26 cellular contexts compared by ENCODE assay signal in genomic region chr3:42116466-42116865, GRCh38. TPM values are rescaled to one million over a fixed set of nuclear protein-coding genes. Genes with fewer than 3 reads are reported as not detected.
DNase-seq lines count a peak whose midpoint lies in the region; ATAC-seq, FAIRE-seq and TF ChIP-seq lines count a peak whose summit lies in the region.
"Had no signal": no experiment of that assay in that cellular context is flagged by ENCODE, and none has a peak within 500 bp of the region (broad histone marks: within the 10 kb centered on the region; RNA-seq: fewer than 3 reads in every experiment).

No MANE protein-coding gene starts in this region.

- no peaks in the 10 kb centered on the region for H3K36me3 Mint-ChIP-seq in activated naive CD8-positive, alpha-beta T cell treated with anti-CD3 and anti-CD28 coated beads, Interleukin-2, amount 10 ng/mL, durations not matched to agents 7 days and 5 days
- H3K36me3 Mint-ChIP-seq in activated naive CD8-positive, alpha-beta T cell treated with anti-CD3 and anti-CD28 coated beads, Interleukin-2, amount 50 U/mL, for 24 hours (ENCODE audit: low read depth), result peaks cover 1% of the 10 kb centered on the region
- peaks cover 7% of the 10 kb centered on the region for H3K36me3 Mint-ChIP-seq in astrocyte (ENCODE audit: low read depth, unreplicated experiment)
- H3K36me3 Mint-ChIP-seq in naive B cell, result no peaks in the 10 kb centered on the region
- H3K36me3 Mint-ChIP-seq in type B pancreatic cell, result no peaks in the 10 kb centered on the region
- H3K36me3 Mint-ChIP-seq in activated CD8-positive, alpha-beta T cell treated with anti-CD3 and anti-CD28 coated beads for 36 hours (ENCODE audit: low read depth), result no peaks in the 10 kb centered on the region

- H4K20me1 ChIP-seq in astrocyte (ENCODE audit: insufficient read depth, low read length), result peaks cover 44% of the 10 kb centered on the region

- H3K4me1 Mint-ChIP-seq in activated naive CD8-positive, alpha-beta T cell treated with anti-CD3 and anti-CD28 coated beads, Interleukin-2, amount 10 ng/mL, durations not matched to agents 7 days and 5 days, result peaks cover 16% of the 10 kb centered on the region
- H3K4me1 Mint-ChIP-seq in activated naive CD8-positive, alpha-beta T cell treated with anti-CD3 and anti-CD28 coated beads, Interleukin-2, amount 50 U/mL, for 24 hours, result peaks cover 23% of the 10 kb centered on the region
- H3K4me1 Mint-ChIP-seq in astrocyte (ENCODE audit: low read depth, unreplicated experiment) (peaks cover 44% of the 10 kb centered on the region), naive B cell (peaks cover 52 to 79% (median 76%) of the 10 kb centered on the region in 3 donors), type B pancreatic cell (ENCODE audit: unreplicated experiment) (peaks cover 22% of the 10 kb centered on the region)
- peaks cover 15% of the 10 kb centered on the region for H3K4me1 Mint-ChIP-seq in activated CD8-positive, alpha-beta T cell treated with anti-CD3 and anti-CD28 coated beads for 36 hours (ENCODE audit: low read depth)

- ATAC-seq in activated naive CD8-positive, alpha-beta T cell treated with anti-CD3 and anti-CD28 coated beads, Interleukin-2, amount 10 ng/mL, durations not matched to agents 7 days and 5 days (ENCODE audit: low read depth), result no peak
- no peak for ATAC-seq in activated naive CD8-positive, alpha-beta T cell treated with anti-CD3 and anti-CD28 coated beads, Interleukin-2, amount 50 U/mL, for 24 hours
- no peak for ATAC-seq in naive B cell (ENCODE audit: low read depth in 2 of 2)
- ATAC-seq in activated CD8-positive, alpha-beta T cell treated with anti-CD3 and anti-CD28 coated beads for 36 hours, result no peak
- ATAC-seq: stimulated activated naive CD8-positive, alpha-beta T cell treated with anti-CD3 and anti-CD28 coated beads, Interleukin-15, Interleukin-2, amounts not matched to agents 100 U/mL and 50 U/mL, for 24 hours had no signal

- H3K27ac Mint-ChIP-seq in activated naive CD8-positive, alpha-beta T cell treated with anti-CD3 and anti-CD28 coated beads, Interleukin-2, amount 10 ng/mL, durations not matched to agents 7 days and 5 days, result no peak overlapping the region
- no peak overlapping the region for H3K27ac Mint-ChIP-seq in activated naive CD8-positive, alpha-beta T cell treated with anti-CD3 and anti-CD28 coated beads, Interleukin-2, amount 50 U/mL, for 24 hours
- peak overlapping the region; percentile 97 for H3K27ac Mint-ChIP-seq in astrocyte (ENCODE audit: unreplicated experiment)
- peak overlapping the region in 4 of 6 donors; percentile 56 to 92 (median 83) for H3K27ac Mint-ChIP-seq in naive B cell
- peak overlapping the region; percentile 45 for H3K27ac Mint-ChIP-seq in type B pancreatic cell
- H3K27ac Mint-ChIP-seq in activated CD8-positive, alpha-beta T cell treated with anti-CD3 and anti-CD28 coated beads for 36 hours, result no peak overlapping the region
- H3K27ac Mint-ChIP-seq: activated B cell treated with CpG ODN at 0.5 μM for 24 hours, neural progenitor cell, progenitor cell of endocrine pancreas had no signal

- peak; percentile 3 for DNase-seq in activated naive CD8-positive, alpha-beta T cell treated with anti-CD3 and anti-CD28 coated beads, Interleukin-2, amount 10 ng/mL, durations not matched to agents 7 days and 5 days
- DNase-seq in activated naive CD8-positive, alpha-beta T cell treated with anti-CD3 and anti-CD28 coated beads, Interleukin-2, amount 50 U/mL, for 24 hours, result no peak
- DNase-seq in astrocyte (ENCODE audit: low read depth), result peak; percentile 57
- no peak for DNase-seq in naive B cell
- DNase-seq in type B pancreatic cell (ENCODE audit: extremely low spot score, unreplicated experiment), result no peak
- DNase-seq in activated CD8-positive, alpha-beta T cell treated with anti-CD3 and anti-CD28 coated beads for 36 hours, result no peak
- DNase-seq in NCI-H345 treated with DMSO at 0.1 percent for 48 hours (lab: John Stamatoyannopoulos, UW; ENCODE audit: unreplicated experiment), result no peak
- no peak for DNase-seq in urothelium cell line (ENCODE audit: low spot score)
- DNase-seq: activated B cell treated with CpG ODN at 0.5 μM for 24 hours; activated CD4-positive, alpha-beta T cell treated with anti-CD3 and anti-CD28 coated beads, Interleukin-2, amount 50 U/mL, for 48 hours; activated T-cell treated with anti-CD3 and anti-CD28 coated beads for 4 hours; amniotic stem cell; COR-L47; cortex of kidney; NCI-H1092; NCI-H2081 treated with DMSO at 0.1 percent for 48 hours; NCI-H510A; stimulated activated CD4-positive, alpha-beta T cell treated with anti-CD3 and anti-CD28 coated beads, Interleukin-2, amount 100 ng/mL, for 48 hours; stimulated activated naive CD8-positive, alpha-beta T cell treated with anti-CD3 and anti-CD28 coated beads, Interleukin-15, Interleukin-2, amounts not matched to agents 100 U/mL and 50 U/mL, for 24 hours had no signal

- H3K4me3 Mint-ChIP-seq in activated naive CD8-positive, alpha-beta T cell treated with anti-CD3 and anti-CD28 coated beads, Interleukin-2, amount 10 ng/mL, durations not matched to agents 7 days and 5 days, result no peak overlapping the region
- no peak overlapping the region for H3K4me3 Mint-ChIP-seq in activated naive CD8-positive, alpha-beta T cell treated with anti-CD3 and anti-CD28 coated beads, Interleukin-2, amount 50 U/mL, for 24 hours
- peak overlapping the region; percentile 24 for H3K4me3 Mint-ChIP-seq in astrocyte (ENCODE audit: unreplicated experiment)
- H3K4me3 Mint-ChIP-seq in naive B cell, result no peak overlapping the region
- H3K4me3 Mint-ChIP-seq in type B pancreatic cell, result no peak overlapping the region
- H3K4me3 Mint-ChIP-seq in activated CD8-positive, alpha-beta T cell treated with anti-CD3 and anti-CD28 coated beads for 36 hours, result no peak overlapping the region
- H3K4me3 Mint-ChIP-seq: activated B cell treated with CpG ODN at 0.5 μM for 24 hours, neural progenitor cell had no signal

- H3K27me3 ChIP-seq in astrocyte (ENCODE audit: insufficient read depth, low read length), result no peaks in the 10 kb centered on the region
- H3K27me3 ChIP-seq: BE2C, heart left ventricle, neural progenitor cell, tibial artery had no signal

- H3K27ac ChIP-seq in astrocyte (ENCODE audit: low read depth, low read length), result no peak overlapping the region
- H3K27ac ChIP-seq: neural progenitor cell, SK-N-MC had no signal

- intact Hi-C loops in activated CD8-positive, alpha-beta T cell treated with anti-CD3 and anti-CD28 coated beads for 36 hours (cut with micrococcal nuclease), result loop anchor here (5.0 kb wide), 1 partner anchor 76 kb away; no protein-coding TSS in a partner anchor

- FAIRE-seq in astrocyte (lab: Jason Lieb, UNC) (no peak), urothelium cell line (lab: Jason Lieb, UNC) (no peak)
- FAIRE-seq: endometrium had no signal

- H3K4me1 ChIP-seq in astrocyte (ENCODE audit: insufficient read depth, low read length), result peaks cover 24% of the 10 kb centered on the region
- H3K4me1 ChIP-seq: BE2C, neural progenitor cell had no signal

- no peaks in the 10 kb centered on the region for H3K36me3 ChIP-seq in astrocyte (ENCODE audit: insufficient read depth, low read length)
- H3K36me3 ChIP-seq: BE2C, heart left ventricle, neural progenitor cell had no signal

- CTCF ChIA-PET in activated CD8-positive, alpha-beta T cell treated with anti-CD3 and anti-CD28 coated beads for 36 hours (lab: Charles Lee), result interaction anchor here (4.5 kb wide), 1 partner anchor 75 kb away, joined by 44 read pairs; no protein-coding TSS in a partner anchor

- no peaks in the 10 kb centered on the region for H3K9me3 ChIP-seq in astrocyte (ENCODE audit: insufficient read depth, low read depth, low read length)
- H3K9me3 ChIP-seq: BE2C, heart left ventricle, tibial artery had no signal

- H3K9me3 Mint-ChIP-seq in activated naive CD8-positive, alpha-beta T cell treated with anti-CD3 and anti-CD28 coated beads, Interleukin-2, amount 10 ng/mL, durations not matched to agents 7 days and 5 days, result no peaks in the 10 kb centered on the region
- H3K9me3 Mint-ChIP-seq in activated naive CD8-positive, alpha-beta T cell treated with anti-CD3 and anti-CD28 coated beads, Interleukin-2, amount 50 U/mL, for 24 hours, result no peaks in the 10 kb centered on the region
- H3K9me3 Mint-ChIP-seq in astrocyte (ENCODE audit: unreplicated experiment) (no peaks in the 10 kb centered on the region), naive B cell (no peaks in the 10 kb centered on the region), type B pancreatic cell (no peaks in the 10 kb centered on the region)
- H3K9me3 Mint-ChIP-seq in activated CD8-positive, alpha-beta T cell treated with anti-CD3 and anti-CD28 coated beads for 36 hours, result no peaks in the 10 kb centered on the region
- H3K9me3 Mint-ChIP-seq: activated B cell treated with CpG ODN at 0.5 μM for 24 hours, neural progenitor cell had no signal

- POLR2A ChIA-PET in activated naive CD8-positive, alpha-beta T cell treated with anti-CD3 and anti-CD28 coated beads, Interleukin-2, amount 10 ng/mL, durations not matched to agents 7 days and 5 days (lab: Charles Lee), result interaction anchor here (0.6 kb wide), 1 partner anchor 1599 kb away, joined by 3 read pairs; no protein-coding TSS in a partner anchor
- POLR2A ChIA-PET in activated CD8-positive, alpha-beta T cell treated with anti-CD3 and anti-CD28 coated beads for 36 hours (lab: Charles Lee), result no interaction called here

- no peak overlapping the region for H2AFZ ChIP-seq in astrocyte (ENCODE audit: low read depth, low read length)
- H2AFZ ChIP-seq: neural progenitor cell had no signal

- TF ChIP-seq CTCF in astrocyte (IDR thresholded peaks at IDR 0.05; ENCODE audit: insufficient read depth, low read depth, low read length) (no peak), type B pancreatic cell (conservative IDR thresholded peaks at IDR 0.05) (no peak)
- no peak for TF ChIP-seq CTCF in activated CD8-positive, alpha-beta T cell treated with anti-CD3 and anti-CD28 coated beads for 36 hours (IDR thresholded peaks at IDR 0.05)

- no peaks in the 10 kb centered on the region for H3K27me3 Mint-ChIP-seq in activated naive CD8-positive, alpha-beta T cell treated with anti-CD3 and anti-CD28 coated beads, Interleukin-2, amount 10 ng/mL, durations not matched to agents 7 days and 5 days
- H3K27me3 Mint-ChIP-seq in activated naive CD8-positive, alpha-beta T cell treated with anti-CD3 and anti-CD28 coated beads, Interleukin-2, amount 50 U/mL, for 24 hours, result no peaks in the 10 kb centered on the region
- H3K27me3 Mint-ChIP-seq in astrocyte (ENCODE audit: low read depth, unreplicated experiment) (no peaks in the 10 kb centered on the region), naive B cell (no peaks in the 10 kb centered on the region), type B pancreatic cell (no peaks in the 10 kb centered on the region)
- H3K27me3 Mint-ChIP-seq in activated CD8-positive, alpha-beta T cell treated with anti-CD3 and anti-CD28 coated beads for 36 hours, result no peaks in the 10 kb centered on the region
- H3K27me3 Mint-ChIP-seq: activated B cell treated with CpG ODN at 0.5 μM for 24 hours, progenitor cell of endocrine pancreas had no signal

- peaks cover 3% of the 10 kb centered on the region for H3K79me2 ChIP-seq in astrocyte (ENCODE audit: insufficient read depth, low read length)

- H3K4me2 ChIP-seq in astrocyte (ENCODE audit: low read length), result peak overlapping the region; percentile 65
- H3K4me2 ChIP-seq: neural progenitor cell had no signal

- H3K9ac ChIP-seq in astrocyte (ENCODE audit: low read length), result no peak overlapping the region
- H3K9ac ChIP-seq: neural progenitor cell had no signal

- H3K4me3 ChIP-seq in astrocyte (ENCODE audit: insufficient read depth, low read depth, low read length), result no peak overlapping the region
- H3K4me3 ChIP-seq: heart left ventricle, neural progenitor cell, SK-N-MC, tibial artery had no signal

RNA-seq across cellular contexts. Expression of gene TRAK1, which starts 25.3 kb away (rescaled TPM):
- 10 to 100 TPM; 32.7 to 33.9 TPM for total RNA-seq in activated naive CD8-positive, alpha-beta T cell treated with anti-CD3 and anti-CD28 coated beads, Interleukin-2, amount 10 ng/mL, durations not matched to agents 7 days and 5 days
- total RNA-seq in astrocyte (52.3 and 56.2 TPM in 2 replicates), type B pancreatic cell (ENCODE audit: low replicate concordance) (49.2 and 54.7 TPM in 2 replicates)
- polyA plus RNA-seq in naive B cell (ENCODE audit: low read depth in 6 of 6), result 10 to 100 TPM; 20.5 to 54.1 (median 28.4) TPM
- total RNA-seq in activated CD8-positive, alpha-beta T cell treated with anti-CD3 and anti-CD28 coated beads for 36 hours, result 10 to 100 TPM; 24.1 to 24.3 TPM

Comparison
In these comparisons a context has a peak if more than half of its experiments do, and no peak if none do; other contexts are left out.
1. DNase-seq: peak in activated naive CD8-positive, alpha-beta T cell treated with anti-CD3 and anti-CD28 coated beads, Interleukin-2, amount 10 ng/mL, durations not matched to agents 7 days and 5 days (single experiment) and astrocyte (single experiment); none in activated naive CD8-positive, alpha-beta T cell treated with anti-CD3 and anti-CD28 coated beads, Interleukin-2, amount 50 U/mL, for 24 hours (single experiment), naive B cell (single experiment), type B pancreatic cell (single experiment), activated CD8-positive, alpha-beta T cell treated with anti-CD3 and anti-CD28 coated beads for 36 hours (single experiment), NCI-H345 treated with DMSO at 0.1 percent for 48 hours (single experiment) and urothelium cell line (single experiment).
2. H3K27ac Mint-ChIP-seq: peak in astrocyte (single experiment), naive B cell (4 of 6) and type B pancreatic cell (single experiment); none in activated naive CD8-positive, alpha-beta T cell treated with anti-CD3 and anti-CD28 coated beads, Interleukin-2, amount 10 ng/mL, durations not matched to agents 7 days and 5 days (single experiment), activated naive CD8-positive, alpha-beta T cell treated with anti-CD3 and anti-CD28 coated beads, Interleukin-2, amount 50 U/mL, for 24 hours (single experiment) and activated CD8-positive, alpha-beta T cell treated with anti-CD3 and anti-CD28 coated beads for 36 hours (single experiment).